20 cellular contexts compared by ENCODE assay signal in the genomic region with DNA sequence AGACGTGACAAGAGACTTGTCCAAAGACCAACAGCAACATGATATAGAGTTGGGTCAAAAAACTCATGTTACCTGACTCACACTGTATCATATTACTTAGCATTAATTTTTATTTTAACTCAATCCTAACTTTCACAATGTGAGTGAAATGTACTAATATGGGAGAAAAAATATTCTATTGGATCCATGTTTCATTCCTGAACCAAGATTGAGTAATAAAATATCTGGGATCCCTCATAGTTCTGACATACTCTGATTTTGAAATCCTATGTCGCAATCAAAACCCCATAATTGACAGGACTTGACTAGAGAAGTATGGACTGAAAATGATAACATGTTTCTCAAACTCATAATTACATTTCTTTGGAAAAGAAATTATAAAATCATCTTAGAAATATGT.
"Had no signal": no experiment of that assay in that cellular context is flagged by ENCODE, and none has a peak within 500 bp of the region (broad histone marks: within the 10 kb centered on the region; RNA-seq: fewer than 3 reads in every experiment).

No MANE protein-coding gene starts in this region.

- H3K27ac Mint-ChIP-seq: activated naive CD4-positive, alpha-beta T cell treated with anti-CD3 and anti-CD28 coated beads for 36 hours; dendritic cell treated with granulocyte-macrophage colony-stimulating factor and Interleukin-4, amounts not matched to agents 40 ng/mL and 50 ng/mL, for 4 days; nephron progenitor cell had no signal

- H3K9me3 ChIP-seq: ascending aorta, esophagus squamous epithelium, heart right ventricle, left ventricle myocardium inferior, transverse colon had no signal

- H3K4me1 Mint-ChIP-seq: nephron progenitor cell had no signal

- DNase-seq: activated CD4-positive, alpha-beta T cell treated with anti-CD3 and anti-CD28 coated beads, Interleukin-2, amount 50 U/mL, for 1 hour; activated CD8-positive, alpha-beta memory T cell treated with anti-CD3 and anti-CD28 coated beads, Interleukin-2, amount 50 U/mL, for 4 hours; activated naive CD4-positive, alpha-beta T cell treated with anti-CD3 and anti-CD28 coated beads for 36 hours; activated T-cell treated with anti-CD3 and anti-CD28 coated beads, Interleukin-2, amount 50 U/mL, for 4 hours; effector memory CD4-positive, alpha-beta T cell; esophagus squamous epithelium; heart right ventricle; kidney glomerular epithelial cell; left ventricle myocardium inferior; mammary epithelial cell; midbrain; nephron progenitor cell; occipital lobe; stimulated activated naive CD8-positive, alpha-beta T cell treated with anti-CD3 and anti-CD28 coated beads, Interleukin-15, Interleukin-2, amounts not matched to agents 100 U/mL and 50 U/mL, for 24 hours; T1000; transverse colon had no signal

- H3K4me3 Mint-ChIP-seq: activated naive CD4-positive, alpha-beta T cell treated with anti-CD3 and anti-CD28 coated beads for 36 hours; activated T-cell treated with anti-CD3 and anti-CD28 coated beads, Interleukin-2, amount 50 U/mL, for 4 hours; dendritic cell treated with granulocyte-macrophage colony-stimulating factor and Interleukin-4, amounts not matched to agents 40 ng/mL and 50 ng/mL, for 4 days; nephron progenitor cell had no signal

- H3K27me3 ChIP-seq: ascending aorta, esophagus squamous epithelium, heart right ventricle, transverse colon had no signal

- H3K27ac ChIP-seq: ascending aorta, esophagus squamous epithelium, heart right ventricle, left ventricle myocardium inferior, skin epidermis, transverse colon had no signal

- H3K36me3 ChIP-seq: ascending aorta, esophagus squamous epithelium, heart right ventricle, left ventricle myocardium inferior, transverse colon had no signal

- H3K4me1 ChIP-seq: ascending aorta, esophagus squamous epithelium, heart right ventricle, left ventricle myocardium inferior, transverse colon had no signal

- H3K9me3 Mint-ChIP-seq: activated naive CD4-positive, alpha-beta T cell treated with anti-CD3 and anti-CD28 coated beads for 36 hours; dendritic cell treated with granulocyte-macrophage colony-stimulating factor and Interleukin-4, amounts not matched to agents 40 ng/mL and 50 ng/mL, for 4 days; nephron progenitor cell had no signal

- FAIRE-seq: endothelial cell of umbilical vein had no signal

- H3K4me3 ChIP-seq: ascending aorta, esophagus squamous epithelium, heart right ventricle, left ventricle myocardium inferior, skin epidermis, transverse colon had no signal

- H3K27me3 Mint-ChIP-seq: dendritic cell treated with granulocyte-macrophage colony-stimulating factor and Interleukin-4, amounts not matched to agents 40 ng/mL and 50 ng/mL, for 4 days had no signal
